14 cellular contexts compared by ENCODE assay signal in the genomic region with DNA sequence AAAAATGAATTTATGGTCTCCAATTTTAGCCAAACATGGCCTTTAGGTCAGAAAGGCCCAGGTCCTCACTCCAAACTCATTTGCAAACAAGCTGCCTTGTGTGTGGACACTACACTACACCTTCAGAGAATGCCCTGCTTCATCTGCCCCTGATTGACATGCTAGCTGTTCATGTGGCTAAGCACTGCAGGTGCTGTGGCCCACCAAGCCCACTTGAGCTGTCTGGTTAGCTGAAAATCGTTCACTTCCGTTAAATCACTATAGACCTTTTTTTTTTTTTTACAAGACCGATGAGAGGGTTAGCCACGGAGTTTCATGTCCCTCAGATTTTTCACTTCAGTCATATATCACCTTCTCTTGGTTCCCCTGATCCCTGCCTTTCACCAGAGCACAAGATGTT.
"Had no signal": no experiment of that assay in that cellular context is flagged by ENCODE, and none has a peak within 500 bp of the region (broad histone marks: within the 10 kb centered on the region; RNA-seq: fewer than 3 reads in every experiment).

No MANE protein-coding gene starts in this region.

- H3K27me3 ChIP-seq: colonic mucosa, thyroid gland had no signal

- H3K9me3 ChIP-seq: colonic mucosa, thyroid gland had no signal

- H3K4me1 Mint-ChIP-seq: stimulated activated memory B cell treated with anti-CD40 and anti-IgM and Interleukin-4, amounts not matched to agents 10 μg/mL and 1 μg/mL and 100 μg/mL, for 72 hours had no signal

- ATAC-seq: left ventricle myocardium superior; stimulated activated memory B cell treated with anti-CD40 and anti-IgM and Interleukin-4, amounts not matched to agents 10 μg/mL and 1 μg/mL and 100 μg/mL, for 72 hours had no signal

- H3K4me3 Mint-ChIP-seq: nephron; stimulated activated memory B cell treated with anti-CD40 and anti-IgM and Interleukin-4, amounts not matched to agents 10 μg/mL and 1 μg/mL and 100 μg/mL, for 72 hours had no signal

- H3K27ac ChIP-seq: colonic mucosa, thyroid gland had no signal

- H3K4me3 ChIP-seq: colonic mucosa, thyroid gland had no signal

- H3K36me3 ChIP-seq: colonic mucosa had no signal

- H3K4me1 ChIP-seq: colonic mucosa, thyroid gland had no signal

- H3K9me3 Mint-ChIP-seq: stimulated activated memory B cell treated with anti-CD40 and anti-IgM and Interleukin-4, amounts not matched to agents 10 μg/mL and 1 μg/mL and 100 μg/mL, for 72 hours had no signal

- H3K27me3 Mint-ChIP-seq: stimulated activated memory B cell treated with anti-CD40 and anti-IgM and Interleukin-4, amounts not matched to agents 10 μg/mL and 1 μg/mL and 100 μg/mL, for 72 hours had no signal

- DNase-seq: activated CD4-positive, alpha-beta T cell treated with anti-CD3 and anti-CD28 coated beads, Interleukin-2, amount 50 U/mL, for 4 hours; activated CD8-positive, alpha-beta memory T cell treated with anti-CD3 and anti-CD28 coated beads, Interleukin-2, amount 50 U/mL, for 48 hours; activated effector memory CD4-positive, alpha-beta T cell treated with Interleukin-2 at 50 U/mL for 16 hours; activated naive CD4-positive, alpha-beta T cell treated with anti-CD3 and anti-CD28 coated beads, Interleukin-2, amount 50 U/mL, for 16 hours; colonic mucosa; foreskin fibroblast; left ventricle myocardium superior; mesendoderm; nucleus accumbens; posterior cingulate gyrus; retina; thyroid gland had no signal
